ENCODE assay signal across 19 cellular contexts in the genomic region with DNA sequence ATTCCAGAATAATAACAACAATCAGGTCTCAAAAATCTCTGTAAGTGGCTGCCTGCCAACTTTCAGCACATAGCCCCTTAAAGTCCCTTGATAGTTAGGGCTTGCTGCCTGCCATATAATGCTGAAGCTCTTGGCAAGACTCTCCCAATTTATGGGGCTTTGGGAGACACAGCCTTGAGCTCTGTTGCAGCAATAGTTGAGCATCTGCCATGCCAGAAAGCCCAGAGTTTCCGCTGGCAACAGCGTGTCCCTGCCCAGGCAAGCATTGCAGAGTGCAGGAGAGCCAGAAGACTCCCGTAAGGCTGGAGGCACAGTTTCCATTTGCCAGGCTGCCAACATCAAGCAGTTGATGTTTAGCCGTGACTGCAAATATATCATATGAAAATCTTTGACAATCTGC.
DNase-seq lines count a peak whose midpoint lies in the region; TF ChIP-seq lines count a peak whose summit lies in the region.
"Had no signal": no experiment of that assay in that cellular context is flagged by ENCODE, and none has a peak within 500 bp of the region (broad histone marks: within the 10 kb centered on the region; RNA-seq: fewer than 3 reads in every experiment).

No MANE protein-coding gene starts in this region.

- H3K4me3 ChIP-seq in BJ (ENCODE audit: low read depth, low read length) = no peak overlapping the region
- H3K4me3 ChIP-seq in dorsolateral prefrontal cortex = no peak overlapping the region
- no peak overlapping the region for H3K4me3 ChIP-seq in trophoblast cell (ENCODE audit: low read depth, low read length)
- H3K4me3 ChIP-seq: BLaER1 treated with 17β-estradiol and CSF1 and Interleukin-3, amounts not matched to agents 10 nM and 100 nM; suprapubic skin had no signal

- intact Hi-C loops in dorsolateral prefrontal cortex (cut with DNase I) = no loop called here

- no peak overlapping the region for H2BK120ac ChIP-seq in trophoblast cell (ENCODE audit: insufficient read depth, low read length, poor library complexity)

- H4K8ac ChIP-seq in trophoblast cell (ENCODE audit: low read depth, low read length) = no peak overlapping the region

- no peak overlapping the region for H4K91ac ChIP-seq in trophoblast cell (ENCODE audit: low read depth, low read length)

- WGBS in trophoblast cell (ENCODE audit: extremely low coverage, insufficient coverage, insufficient read length) = no CpG with 5 or more reads among the region's 4 CpGs

- H2AFZ ChIP-seq in trophoblast cell (ENCODE audit: insufficient read depth, low read length, poor library complexity) = no peak overlapping the region

- no peak overlapping the region for H3K9ac ChIP-seq in trophoblast cell (ENCODE audit: low read length)
- H3K9ac ChIP-seq: BLaER1 treated with 17β-estradiol and CSF1 and Interleukin-3, amounts not matched to agents 10 nM and 100 nM had no signal

- H3K79me2 ChIP-seq in trophoblast cell (ENCODE audit: control insufficient read depth, insufficient read depth, low read length, poor library complexity) = no peaks in the 10 kb centered on the region

- DNase-seq in BJ (ENCODE audit: low read depth) = peak; percentile 1
- DNase-seq in NCI-H1105 treated with DMSO at 0.1 percent for 48 hours (lab: John Stamatoyannopoulos, UW) = peak; percentile 60
- peak in 6 of 10 donors; percentile 31 to 50 (median 39) for DNase-seq in dorsolateral prefrontal cortex
- DNase-seq in trophoblast cell = no peak
- DNase-seq in stimulated activated CD4-positive, alpha-beta T cell treated with anti-CD3 and anti-CD28 coated beads, Interleukin-2, amount 100 ng/mL, for 24 hours = no peak
- DNase-seq in AML-193 (lab: John Stamatoyannopoulos, UW) = no peak
- DNase-seq in foreskin melanocyte = no peak
- no peak for DNase-seq in NCI-H345 treated with DMSO at 0.1 percent for 48 hours (lab: John Stamatoyannopoulos, UW; ENCODE audit: unreplicated experiment)
- DNase-seq: amniotic stem cell; DMS53; glutamatergic neuron; NCI-H1930; NCI-H748 treated with DMSO at 0.1 percent for 48 hours; retina; stimulated activated CD4-positive, alpha-beta T cell treated with anti-CD3 and anti-CD28 coated beads, Interleukin-2, amount 100 ng/mL, for 48 hours; T-cell had no signal

- CTCF ChIA-PET in BJ (lab: Yijun Ruan, JAX) = no interaction called here

- peak overlapping the region; percentile 18 for H3K4me2 ChIP-seq in trophoblast cell (ENCODE audit: low read length)
- H3K4me2 ChIP-seq: BLaER1 treated with 17β-estradiol and CSF1 and Interleukin-3, amounts not matched to agents 10 nM and 100 nM had no signal

- no peak overlapping the region for H3K23ac ChIP-seq in trophoblast cell (ENCODE audit: low read length)

- H3K18ac ChIP-seq in trophoblast cell (ENCODE audit: low read length) = no peak overlapping the region

- H2BK12ac ChIP-seq in trophoblast cell (ENCODE audit: low read length) = no peak overlapping the region

- TF ChIP-seq CTCF in BJ (IDR thresholded peaks at IDR 0.05; ENCODE audit: insufficient read depth, low read depth, low read length) (no peak), dorsolateral prefrontal cortex (IDR thresholded peaks at IDR 0.05 in 54 of 56, conservative IDR thresholded peaks at IDR 0.05 in 2 of 56; ENCODE audit: low read depth in 1 of 56, partially characterized antibody in 56 of 56) (no peak)

- H3K14ac ChIP-seq in trophoblast cell (ENCODE audit: low read length) = no peak overlapping the region

- no peak overlapping the region for H2AK5ac ChIP-seq in trophoblast cell (ENCODE audit: low read length)

- POLR2A ChIA-PET in BJ (lab: Charles Lee) = no interaction called here

- H3K27me3 ChIP-seq in BJ (ENCODE audit: control insufficient read depth, insufficient read depth, low read length) (no peaks in the 10 kb centered on the region), dorsolateral prefrontal cortex (no peaks in the 10 kb centered on the region), trophoblast cell (ENCODE audit: insufficient read depth, low read length) (no peaks in the 10 kb centered on the region)
- H3K27me3 ChIP-seq: BLaER1 treated with 17β-estradiol and CSF1 and Interleukin-3, amounts not matched to agents 10 nM and 100 nM; suprapubic skin had no signal

- H3K27ac ChIP-seq in dorsolateral prefrontal cortex = no peak overlapping the region
- no peak overlapping the region for H3K27ac ChIP-seq in trophoblast cell (ENCODE audit: low read depth, low read length)
- H3K27ac ChIP-seq: BLaER1 treated with 17β-estradiol and CSF1 and Interleukin-3, amounts not matched to agents 10 nM and 100 nM; epithelial cell of prostate; suprapubic skin had no signal

- no peak overlapping the region for H2BK5ac ChIP-seq in trophoblast cell (ENCODE audit: low read depth, low read length, poor library complexity)

- no peaks in the 10 kb centered on the region for H3K9me3 ChIP-seq in trophoblast cell (ENCODE audit: insufficient read depth, low read depth, low read length)
- H3K9me3 ChIP-seq: BLaER1 treated with 17β-estradiol and CSF1 and Interleukin-3, amounts not matched to agents 10 nM and 100 nM; suprapubic skin had no signal

- H3K4me1 ChIP-seq in trophoblast cell (ENCODE audit: control insufficient read depth in 1 of 2, insufficient read depth in 2 of 2, low read length in 2 of 2) = peaks cover 0 to 3% of the 10 kb centered on the region in 2 experiments
- H3K4me1 ChIP-seq: BLaER1 treated with 17β-estradiol and CSF1 and Interleukin-3, amounts not matched to agents 10 nM and 100 nM; suprapubic skin had no signal

- no peaks in the 10 kb centered on the region for H3K36me3 ChIP-seq in BJ (ENCODE audit: control insufficient read depth, insufficient read depth, low read length)
- no peaks in the 10 kb centered on the region for H3K36me3 ChIP-seq in trophoblast cell (ENCODE audit: control insufficient read depth in 1 of 2, insufficient read depth in 2 of 2, low read length in 2 of 2)
- H3K36me3 ChIP-seq: BLaER1 treated with 17β-estradiol and CSF1 and Interleukin-3, amounts not matched to agents 10 nM and 100 nM; suprapubic skin had no signal

- peaks cover 2% of the 10 kb centered on the region for H3K79me1 ChIP-seq in trophoblast cell (ENCODE audit: low read length)

- no peak overlapping the region for H4K12ac ChIP-seq in trophoblast cell (ENCODE audit: low read depth, low read length)

- H3K4ac ChIP-seq in trophoblast cell (ENCODE audit: low read depth, low read length) = no peak overlapping the region

Comparison
In these comparisons a context has a peak if more than half of its experiments do, and no peak if none do; other contexts are left out.
1. DNase-seq: peak in BJ (single experiment), NCI-H1105 treated with DMSO at 0.1 percent for 48 hours (single experiment) and dorsolateral prefrontal cortex (6 of 10); none in trophoblast cell (0 of 2), stimulated activated CD4-positive, alpha-beta T cell treated with anti-CD3 and anti-CD28 coated beads, Interleukin-2, amount 100 ng/mL, for 24 hours (0 of 2), AML-193 (0 of 2), foreskin melanocyte (single experiment) and NCI-H345 treated with DMSO at 0.1 percent for 48 hours (single experiment).